In genomic region chr1:87329051-87329755, GRCh38 we compare ENCODE assay signal across 8 cellular contexts. TPM values are rescaled to one million over a fixed set of nuclear protein-coding genes. Genes with fewer than 3 reads are reported as not detected.
DNase-seq lines count a peak whose midpoint lies in the region; ATAC-seq and TF ChIP-seq lines count a peak whose summit lies in the region.

No MANE protein-coding gene starts in this region.

- peak overlapping the region; percentile 87 for H3K4me2 ChIP-seq in H9 (ENCODE audit: insufficient read depth, insufficient read length, low read length)
- peak overlapping the region; percentile 99 for H3K4me2 ChIP-seq in neural cell (ENCODE audit: low read length)

- TF ChIP-seq POLR2A in gastroesophageal sphincter (IDR thresholded peaks at IDR 0.05) (no peak), vagina (IDR thresholded peaks at IDR 0.05) (no peak)

- H3K27ac ChIP-seq in H9 (ENCODE audit: insufficient read length, low read depth, low read length), result no peak overlapping the region
- H3K27ac ChIP-seq in Panc1 (ENCODE audit: low read length), result peak overlapping the region; percentile 89
- H3K27ac ChIP-seq in gastroesophageal sphincter, result peak overlapping the region; percentile 95 to 100 (median 98)
- peak overlapping the region; percentile 89 for H3K27ac ChIP-seq in neural cell (ENCODE audit: low read length)
- H3K27ac ChIP-seq in vagina, result peak overlapping the region; percentile 98

- H3K79me1 ChIP-seq in H9 (ENCODE audit: insufficient read depth, low read depth, low read length, poor library complexity, severe bottlenecking), result no peaks in the 10 kb centered on the region

- H2AK5ac ChIP-seq in H9 (ENCODE audit: insufficient read length, low read length), result no peak overlapping the region

- H2AFZ ChIP-seq in H9 (ENCODE audit: low read length) (no peak overlapping the region), neural cell (ENCODE audit: low read depth, low read length) (no peak overlapping the region)

- H3K56ac ChIP-seq in H9 (ENCODE audit: insufficient read length, low read depth, low read length), result no peak overlapping the region

- peak overlapping the region; percentile 20 to 98 (median 94); a peak in 5 of 7 replicates for H3K27ac Mint-ChIP-seq in H9

- H3K36me3 Mint-ChIP-seq in H9 (ENCODE audit: insufficient read depth in 1 of 3, low read depth in 3 of 3), result peaks cover 20 to 24% (median 23%) of the 10 kb centered on the region in 3 experiments

- H3K14ac ChIP-seq in H9 (ENCODE audit: insufficient read depth, low read length), result peak overlapping the region; percentile 73

- H3K36me3 ChIP-seq in Panc1 (ENCODE audit: control insufficient read depth, insufficient read depth, low read length) (no peaks in the 10 kb centered on the region; the same call in 1 of the 2 replicates), gastroesophageal sphincter (no peaks in the 10 kb centered on the region), neural cell (ENCODE audit: insufficient read depth, low read length) (peaks cover 7% of the 10 kb centered on the region), vagina (no peaks in the 10 kb centered on the region)

- no peak overlapping the region for H2BK5ac ChIP-seq in H9 (ENCODE audit: insufficient read length, low read length)

- no peak overlapping the region for H3K4ac ChIP-seq in H9 (ENCODE audit: low read depth, low read length)

- H2BK15ac ChIP-seq in H9 (ENCODE audit: low read depth, low read length), result no peak overlapping the region

- H3K4me1 ChIP-seq in H9 (ENCODE audit: insufficient read depth, low read length), result peaks cover 10% of the 10 kb centered on the region; the same call in 1 of the 2 replicates
- H3K4me1 ChIP-seq in Panc1 (ENCODE audit: control insufficient read depth, insufficient read depth, low read length), result peaks cover 43% of the 10 kb centered on the region
- H3K4me1 ChIP-seq in gastroesophageal sphincter, result peaks cover 0 to 45% (median 15%) of the 10 kb centered on the region in 3 donors
- H3K4me1 ChIP-seq in vagina, result peaks cover 42% of the 10 kb centered on the region

- POLR2A ChIA-PET in Panc1 (lab: Charles Lee), result interaction anchor here (0.6 kb wide), 1 partner anchor 298 kb away, joined by 5 read pairs; no protein-coding TSS in a partner anchor

- no peak overlapping the region for H2BK12ac ChIP-seq in H9 (ENCODE audit: insufficient read length, low read depth, low read length)

- H2BK20ac ChIP-seq in H9 (ENCODE audit: low read depth, low read length, poor library complexity, severe bottlenecking), result no peak overlapping the region

- no peaks in the 10 kb centered on the region for H3K9me2 ChIP-seq in neural cell (ENCODE audit: insufficient read depth, low read length)

- H3F3A ChIP-seq in neural cell (ENCODE audit: insufficient read depth, low read length, poor library complexity, severe bottlenecking), result peaks cover 6% of the 10 kb centered on the region

- H4K20me1 ChIP-seq in H9 (ENCODE audit: control insufficient read depth, insufficient read depth, insufficient read length) (peaks cover 2% of the 10 kb centered on the region), neural cell (ENCODE audit: insufficient read depth) (no peaks in the 10 kb centered on the region)

- H3K27me3 ChIP-seq in H9 (ENCODE audit: insufficient read depth, low read length), result no peaks in the 10 kb centered on the region
- H3K27me3 ChIP-seq in Panc1 (ENCODE audit: control insufficient read depth, insufficient read depth, low read length), result no peaks in the 10 kb centered on the region
- no peaks in the 10 kb centered on the region for H3K27me3 ChIP-seq in gastroesophageal sphincter
- peaks cover 14% of the 10 kb centered on the region for H3K27me3 ChIP-seq in neural cell (ENCODE audit: insufficient read depth, low read depth, low read length)
- H3K27me3 ChIP-seq in vagina, result no peaks in the 10 kb centered on the region

- no CpG with 5 or more reads among the region's 37 CpGs for WGBS in H9 (ENCODE audit: extremely low coverage, insufficient read length, low lambda C conversion rate)
- WGBS in gastroesophageal sphincter (ENCODE audit: low coverage in 1 of 2), 2 donors, result 0 to 3% methylated on average over 9 to 21 of the region's 37 CpGs

- H3K23ac ChIP-seq in H9 (ENCODE audit: insufficient read length, low read depth, low read length), result no peak overlapping the region

- no TSS peak for BruUV-seq in Panc1 (replicated peaks; lab: Mats Ljungman, UMichigan)

- ATAC-seq in Panc1 (no peak), gastroesophageal sphincter (no peak), HG02885 (IDR thresholded peaks at IDR 0.05; ENCODE audit: poor library complexity, unreplicated experiment) (no peak)

- H3K23me2 ChIP-seq in H9 (ENCODE audit: insufficient read length, low read depth, low read length, poor library complexity, severe bottlenecking), result peaks cover 20% of the 10 kb centered on the region

- H3K4me3 Mint-ChIP-seq in H9, result peak overlapping the region; percentile 82 to 91

- H3K4me3 ChIP-seq in Panc1 (ENCODE audit: low read depth in 2 of 2, low read length in 2 of 2) (peak overlapping the region; percentile 69 to 87), gastroesophageal sphincter (peak overlapping the region; percentile 86 to 95), neural cell (ENCODE audit: low read length) (peak overlapping the region; percentile 78), vagina (peak overlapping the region; percentile 73 to 78)

- no peak for TF ChIP-seq RAD21 in neural cell (conservative IDR thresholded peaks at IDR 0.05)

- intact Hi-C loops in Panc1 (cut with micrococcal nuclease; ENCODE audit: unreplicated experiment), result loop anchor here (10.0 kb wide), 1 partner anchor 194 kb away; no protein-coding TSS in a partner anchor
- intact Hi-C loops in vagina (cut with DNase I), result loop anchor here (5.0 kb wide), 1 partner anchor 193 kb away; no protein-coding TSS in a partner anchor

- H4K5ac ChIP-seq in H9 (ENCODE audit: insufficient read length, low read depth, low read length), result no peak overlapping the region

- peak overlapping the region; percentile 42 for H3K18ac ChIP-seq in H9 (ENCODE audit: insufficient read length, low read depth, low read length)

- peaks cover 33 to 36% of the 10 kb centered on the region in 2 experiments for H3K4me1 Mint-ChIP-seq in H9

- H3T11ph ChIP-seq in H9 (ENCODE audit: low read length), result no peak overlapping the region

- no peak overlapping the region for H4K8ac ChIP-seq in H9 (replicated peaks; ENCODE audit: insufficient read length, low read depth, low read length)

- H2BK120ac ChIP-seq in H9 (ENCODE audit: low read depth, low read length, poor library complexity, severe bottlenecking), result peak overlapping the region; percentile 75

- H3K9ac ChIP-seq in H9 (ENCODE audit: extremely low read depth, insufficient read length, low read length) (peak overlapping the region; percentile 92), neural cell (ENCODE audit: low read length) (peak overlapping the region; percentile 87)

- peak; percentile 64 for DNase-seq in Ammon's horn (ENCODE audit: low spot score)
- peak; percentile 40 for DNase-seq in H9
- no peak for DNase-seq in Panc1 (ENCODE audit: low read depth, low spot score)
- DNase-seq in activated naive CD4-positive, alpha-beta T cell treated with anti-CD3 and anti-CD28 coated beads, Interleukin-2, amount 50 U/mL, for 16 hours, result peak; percentile 30
- no peak for DNase-seq in vagina (ENCODE audit: extremely low spot score in 2 of 2)

- peaks cover 15% of the 10 kb centered on the region; the same call in 1 of the 2 replicates for H3K79me2 ChIP-seq in H9 (ENCODE audit: insufficient read depth, low read length)
- H3K79me2 ChIP-seq in neural cell (replicated peaks; ENCODE audit: insufficient read depth, low read length), result peaks cover 40% of the 10 kb centered on the region

- TF ChIP-seq EP300 in gastroesophageal sphincter (IDR thresholded peaks at IDR 0.05) (no peak), neural cell (conservative IDR thresholded peaks at IDR 0.05; ENCODE audit: poor library complexity, severe bottlenecking) (no peak)

- peaks cover 3% of the 10 kb centered on the region for H3K27me3 Mint-ChIP-seq in H9 (ENCODE audit: low read depth)

- in situ Hi-C loops in Panc1 (cut with HindIII; ENCODE audit: low pct_unique_long_range_greater_than_20kb, low sequenced_read_pairs), result no loop called here

- TF ChIP-seq CTCF in H9 (conservative IDR thresholded peaks at IDR 0.05) (no peak), Panc1 (IDR thresholded peaks at IDR 0.05) (no peak), gastroesophageal sphincter (IDR thresholded peaks at IDR 0.05) (no peak), neural cell (IDR thresholded peaks at IDR 0.05; ENCODE audit: poor library complexity, severe bottlenecking) (no peak), vagina (IDR thresholded peaks at IDR 0.05) (no peak)

- H3K9me3 ChIP-seq in H9 (ENCODE audit: control insufficient read depth, low read depth, low read length) (no peaks in the 10 kb centered on the region), Panc1 (ENCODE audit: control insufficient read depth, insufficient read depth, low read depth, low read length) (no peaks in the 10 kb centered on the region), gastroesophageal sphincter (no peaks in the 10 kb centered on the region), neural cell (ENCODE audit: low read length) (no peaks in the 10 kb centered on the region), vagina (no peaks in the 10 kb centered on the region)

- CTCF ChIA-PET in Panc1 (lab: Charles Lee), result interaction anchor here (0.6 to 0.7 kb wide), 5 partner anchors 27 to 1170 kb away, joined by 3 to 5 read pairs (median 5); no protein-coding TSS in a partner anchor

- no peak overlapping the region for H4K91ac ChIP-seq in H9 (ENCODE audit: insufficient read length, low read depth, low read length)

- H3K9me3 Mint-ChIP-seq in H9, result no peaks in the 10 kb centered on the region; a peak in 1 of 5 replicates

TF ChIP-seq in neural cell, 6 proteins besides CTCF, POLR2A, EP300 and RAD21 (continues in another document):
- TF ChIP-seq SMC3 (conservative IDR thresholded peaks at IDR 0.05; ENCODE audit: poor library complexity), result no peak
- TF ChIP-seq EZH2 (IDR thresholded peaks at IDR 0.05; ENCODE audit: borderline replicate concordance, insufficient read depth, low read length, poor library complexity, severe bottlenecking), result no peak
- no peak for TF ChIP-seq MXI1 (conservative IDR thresholded peaks at IDR 0.05; ENCODE audit: poor library complexity, severe bottlenecking)

RNA-seq across cellular contexts. Expression of gene LMO4, which starts 0.5 kb away (rescaled TPM):
- total RNA-seq in H9 (2021) (64.9 and 66.2 TPM in 2 replicates), Panc1 (2021; ENCODE audit: unreplicated experiment) (38.3 TPM), gastroesophageal sphincter (100 to 1,000 TPM in 1 of 4 donors, 10 to 100 TPM in 3; 44.7 to 166 (median 66.3) TPM), vagina (53.8 TPM)
- polyA plus RNA-seq in Panc1 (2012; ENCODE audit: insufficient read length), result 37.9 TPM
- polyA plus RNA-seq in neural cell, result 147 and 153 TPM in 2 replicates
- polyA minus RNA-seq in neural cell, result 79.6 and 92.8 TPM in 2 replicates

Comparison
In these comparisons a context has a peak if more than half of its experiments do, and no peak if none do; other contexts are left out.
1. DNase-seq: peak in Ammon's horn (single experiment), H9 (single experiment) and activated naive CD4-positive, alpha-beta T cell treated with anti-CD3 and anti-CD28 coated beads, Interleukin-2, amount 50 U/mL, for 16 hours (single experiment); none in Panc1 (single experiment) and vagina (0 of 2).
2. Peak in every context shown above with its lines, with median percentiles within 50 percentile points of each other: H3K4me3 ChIP-seq.